19 cellular contexts compared by ENCODE assay signal in genomic region chr7:98459529-98459928, GRCh38. TPM values are rescaled to one million over a fixed set of nuclear protein-coding genes. Genes with fewer than 3 reads are reported as not detected.
"Had no signal": no experiment of that assay in that cellular context is flagged by ENCODE, and none has a peak within 500 bp of the region (broad histone marks: within the 10 kb centered on the region; RNA-seq: fewer than 3 reads in every experiment).

No MANE protein-coding gene starts in this region.

- H3K9ac ChIP-seq: parathyroid adenoma had no signal

- H3K36me3 Mint-ChIP-seq: activated CD4-positive, alpha-beta memory T cell treated with anti-CD3 and anti-CD28 coated beads for 36 hours; activated naive CD8-positive, alpha-beta T cell; natural killer cell; stimulated activated effector memory CD8-positive, alpha-beta T cell treated with anti-CD3 and anti-CD28 coated beads, Interleukin-12 subunit alpha, Interleukin-12 subunit beta, amount 100 ng/mL, for 72 hours had no signal

- H3K4me3 ChIP-seq: cardiac muscle cell, esophagus squamous epithelium, lung, sigmoid colon, stomach had no signal

- H3K27me3 ChIP-seq: esophagus squamous epithelium, sigmoid colon, stomach had no signal

- H3K4me1 ChIP-seq: esophagus squamous epithelium, parathyroid adenoma, sigmoid colon, stomach had no signal

- H3K4me1 Mint-ChIP-seq: activated CD4-positive, alpha-beta T cell treated with anti-CD3 and anti-CD28 coated beads for 36 hours; natural killer cell; stimulated activated effector memory CD8-positive, alpha-beta T cell treated with anti-CD3 and anti-CD28 coated beads, Interleukin-12 subunit alpha, Interleukin-12 subunit beta, amount 100 ng/mL, for 72 hours had no signal

- H3K36me3 ChIP-seq: cardiac muscle cell, esophagus squamous epithelium, sigmoid colon, stomach had no signal

- H3K27me3 Mint-ChIP-seq: activated CD4-positive, alpha-beta memory T cell treated with anti-CD3 and anti-CD28 coated beads for 36 hours; activated CD4-positive, alpha-beta T cell treated with anti-CD3 and anti-CD28 coated beads for 36 hours; activated naive CD8-positive, alpha-beta T cell; dendritic cell treated with granulocyte-macrophage colony-stimulating factor and Interleukin-4, amounts not matched to agents 40 ng/mL and 50 ng/mL, for 4 days had no signal

- H3K27ac ChIP-seq: cardiac muscle cell, esophagus squamous epithelium, parathyroid adenoma, sigmoid colon, stomach had no signal

- H3K4me3 Mint-ChIP-seq: activated CD4-positive, alpha-beta memory T cell treated with anti-CD3 and anti-CD28 coated beads for 36 hours; activated CD4-positive, alpha-beta T cell treated with anti-CD3 and anti-CD28 coated beads for 36 hours; activated naive CD8-positive, alpha-beta T cell; dendritic cell treated with granulocyte-macrophage colony-stimulating factor and Interleukin-4, amounts not matched to agents 40 ng/mL and 50 ng/mL, for 4 days; natural killer cell; stimulated activated effector memory CD8-positive, alpha-beta T cell treated with anti-CD3 and anti-CD28 coated beads, Interleukin-12 subunit alpha, Interleukin-12 subunit beta, amount 100 ng/mL, for 72 hours; T-helper 2 cell treated with Interferon-gamma antibody and Interleukin-4, amounts not matched to agents 5 μg/mL and 100 μg/mL, for 36 hours had no signal

- H3K27ac Mint-ChIP-seq: activated CD4-positive, alpha-beta memory T cell treated with anti-CD3 and anti-CD28 coated beads for 36 hours; activated CD4-positive, alpha-beta T cell treated with anti-CD3 and anti-CD28 coated beads for 36 hours; activated naive CD8-positive, alpha-beta T cell; dendritic cell treated with granulocyte-macrophage colony-stimulating factor and Interleukin-4, amounts not matched to agents 40 ng/mL and 50 ng/mL, for 4 days; natural killer cell; stimulated activated effector memory CD8-positive, alpha-beta T cell treated with anti-CD3 and anti-CD28 coated beads, Interleukin-12 subunit alpha, Interleukin-12 subunit beta, amount 100 ng/mL, for 72 hours; T-helper 2 cell treated with Interferon-gamma antibody and Interleukin-4, amounts not matched to agents 5 μg/mL and 100 μg/mL, for 36 hours had no signal

- H3K9me3 Mint-ChIP-seq: activated CD4-positive, alpha-beta memory T cell treated with anti-CD3 and anti-CD28 coated beads for 36 hours; dendritic cell treated with granulocyte-macrophage colony-stimulating factor and Interleukin-4, amounts not matched to agents 40 ng/mL and 50 ng/mL, for 4 days; natural killer cell; stimulated activated effector memory CD8-positive, alpha-beta T cell treated with anti-CD3 and anti-CD28 coated beads, Interleukin-12 subunit alpha, Interleukin-12 subunit beta, amount 100 ng/mL, for 72 hours; T-helper 2 cell treated with Interferon-gamma antibody and Interleukin-4, amounts not matched to agents 5 μg/mL and 100 μg/mL, for 36 hours had no signal

- DNase-seq: activated CD4-positive, alpha-beta memory T cell treated with anti-CD3 and anti-CD28 coated beads for 36 hours; activated CD4-positive, alpha-beta T cell treated with anti-CD3 and anti-CD28 coated beads for 36 hours; activated T-cell treated with anti-CD3 and anti-CD28 coated beads for 4 hours; amygdala; effector CD8-positive, alpha-beta T cell; esophagus squamous epithelium; islet precursor cell; natural killer cell; sigmoid colon; stimulated activated CD4-positive, alpha-beta T cell treated with anti-CD3 and anti-CD28 coated beads, Interleukin-4, amount 100 ng/mL, for 24 hours; stomach; trophoblast cell had no signal

- H3K9me3 ChIP-seq: esophagus squamous epithelium, sigmoid colon, stomach had no signal

RNA-seq across cellular contexts. Expression of gene BAIAP2L1, which starts 58.6 kb away (rescaled TPM):
- total RNA-seq: natural killer cell had no signal
